ENCODE assay signal across 8 cellular contexts in the genomic region with DNA sequence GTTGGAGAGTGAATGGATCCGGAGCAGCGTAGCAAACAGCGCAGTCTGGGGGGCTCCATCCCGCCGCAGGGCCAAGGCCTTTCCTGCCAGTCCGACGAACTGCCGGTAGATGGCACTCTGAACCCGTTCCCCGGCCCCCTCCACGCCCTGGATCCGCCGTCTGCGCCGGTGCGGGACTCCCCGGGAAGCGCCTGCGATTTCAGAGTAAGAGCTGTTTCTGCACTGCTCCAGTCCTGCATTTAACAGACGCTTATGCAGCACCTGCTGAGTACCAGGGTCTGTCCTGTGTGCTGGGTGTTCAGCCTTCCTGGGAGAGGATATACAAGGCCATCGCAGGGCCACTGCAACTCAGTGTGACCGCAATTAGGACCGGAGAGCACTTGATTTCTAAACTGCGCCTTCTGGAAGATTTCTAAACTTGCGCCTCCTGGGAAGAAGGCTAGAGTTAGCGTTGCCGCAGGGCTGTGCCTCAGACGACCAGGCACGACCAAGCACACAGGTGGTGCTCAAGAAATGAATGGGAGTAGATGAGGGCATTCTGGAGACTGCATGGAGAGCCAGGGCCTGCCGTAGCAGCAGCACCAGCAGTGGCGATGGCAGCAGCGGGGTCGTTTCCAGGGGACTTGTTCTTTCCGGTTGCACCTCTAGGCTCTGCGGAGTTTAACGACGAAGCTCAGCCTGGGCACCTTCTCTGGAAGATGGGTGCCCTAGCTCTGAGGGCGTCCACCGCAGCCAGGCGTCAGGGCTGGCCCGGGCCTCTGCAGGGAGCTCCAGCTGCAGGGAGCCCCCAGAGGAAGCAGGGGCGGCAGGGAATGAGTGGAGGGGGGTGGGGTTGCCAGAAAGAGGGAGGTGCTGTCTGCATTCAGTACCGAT. TPM values are rescaled to one million over a fixed set of nuclear protein-coding genes. Genes with fewer than 3 reads are reported as not detected.
DNase-seq lines count a peak whose midpoint lies in the region; ATAC-seq lines count a peak whose summit lies in the region.

No MANE protein-coding gene starts in this region.

- H3K18ac ChIP-seq in mesendoderm (ENCODE audit: low read length) = no peak overlapping the region

- peak; percentile 49 for ATAC-seq in HG03108 (IDR thresholded peaks at IDR 0.05; ENCODE audit: unreplicated experiment)
- peak; percentile 86 for ATAC-seq in activated CD8-positive, alpha-beta T cell treated with anti-CD3 and anti-CD28 coated beads, Interleukin-2, amount 10 ng/mL, durations not matched to agents 7 days and 5 days

- DNase-seq in NCI-H1436 (lab: John Stamatoyannopoulos, UW) = peak; percentile 77
- no peak for DNase-seq in NCI-H1436 treated with DMSO at 0.1 percent for 48 hours (lab: John Stamatoyannopoulos, UW)
- peak; percentile 54 for DNase-seq in NCI-H748 treated with DMSO at 0.1 percent for 48 hours (lab: John Stamatoyannopoulos, UW)
- peak; percentile 78 for DNase-seq in activated CD8-positive, alpha-beta T cell treated with anti-CD3 and anti-CD28 coated beads, Interleukin-2, amount 10 ng/mL, durations not matched to agents 7 days and 5 days
- peak; percentile 22 for DNase-seq in effector CD4-positive, alpha-beta T cell
- peak; percentile 76 for DNase-seq in mesendoderm
- DNase-seq in stimulated activated CD8-positive, alpha-beta memory T cell treated with anti-CD3 and anti-CD28 coated beads, Interleukin-15, amount 100 ng/mL, for 4 hours (ENCODE audit: low read depth in 2 of 2) = peak; percentile 17 to 28

- no peaks in the 10 kb centered on the region for H3K36me3 Mint-ChIP-seq in activated CD8-positive, alpha-beta T cell treated with anti-CD3 and anti-CD28 coated beads, Interleukin-2, amount 10 ng/mL, durations not matched to agents 7 days and 5 days (ENCODE audit: low read depth)

- peaks cover 40% of the 10 kb centered on the region for H3K27me3 ChIP-seq in mesendoderm (ENCODE audit: insufficient read depth, low read length, poor library complexity)

- H3K4me2 ChIP-seq in mesendoderm (ENCODE audit: low read length) = peak overlapping the region; percentile 10

- no peak overlapping the region for H4K8ac ChIP-seq in mesendoderm (ENCODE audit: low read depth, low read length)

- POLR2A ChIA-PET in activated CD8-positive, alpha-beta T cell treated with anti-CD3 and anti-CD28 coated beads, Interleukin-2, amount 10 ng/mL, durations not matched to agents 7 days and 5 days (lab: Charles Lee) = no interaction called here

- peaks cover 46% of the 10 kb centered on the region for H3K27me3 Mint-ChIP-seq in activated CD8-positive, alpha-beta T cell treated with anti-CD3 and anti-CD28 coated beads, Interleukin-2, amount 10 ng/mL, durations not matched to agents 7 days and 5 days (ENCODE audit: low read depth)

- CTCF ChIA-PET in activated CD8-positive, alpha-beta T cell treated with anti-CD3 and anti-CD28 coated beads, Interleukin-2, amount 10 ng/mL, durations not matched to agents 7 days and 5 days (lab: Charles Lee) = interaction anchor here (0.7 to 14.2 kb wide), 20 partner anchors 9 to 364 kb away, joined by 3 to 553 read pairs (median 5); no protein-coding TSS in a partner anchor

- no peak overlapping the region for H3K4me3 ChIP-seq in mesendoderm (ENCODE audit: low read length)

- no peaks in the 10 kb centered on the region for H3K79me1 ChIP-seq in mesendoderm (ENCODE audit: low read length)

- no peak overlapping the region for H2BK15ac ChIP-seq in mesendoderm (replicated peaks; ENCODE audit: low read depth)

- H3K27ac Mint-ChIP-seq in activated CD8-positive, alpha-beta T cell treated with anti-CD3 and anti-CD28 coated beads, Interleukin-2, amount 10 ng/mL, durations not matched to agents 7 days and 5 days = no peak overlapping the region

- H3K36me3 ChIP-seq in mesendoderm (ENCODE audit: control insufficient read depth, insufficient read depth, low read length) = no peaks in the 10 kb centered on the region

- no CpG with 5 or more reads among the region's 43 CpGs for WGBS in mesendoderm (ENCODE audit: extremely low coverage, insufficient coverage, low lambda C conversion rate)

- no peak overlapping the region for H3K4me3 Mint-ChIP-seq in activated CD8-positive, alpha-beta T cell treated with anti-CD3 and anti-CD28 coated beads, Interleukin-2, amount 10 ng/mL, durations not matched to agents 7 days and 5 days

- no peak overlapping the region for H4K5ac ChIP-seq in mesendoderm (ENCODE audit: low read length)

- H3K27ac ChIP-seq in mesendoderm (ENCODE audit: low read depth, low read length) = no peak overlapping the region

- no peaks in the 10 kb centered on the region for H3K9me3 Mint-ChIP-seq in activated CD8-positive, alpha-beta T cell treated with anti-CD3 and anti-CD28 coated beads, Interleukin-2, amount 10 ng/mL, durations not matched to agents 7 days and 5 days (ENCODE audit: insufficient read depth)

- H2BK5ac ChIP-seq in mesendoderm (ENCODE audit: low read length) = no peak overlapping the region

- H3K79me2 ChIP-seq in mesendoderm (ENCODE audit: control insufficient read depth, insufficient read depth, low read length) = no peaks in the 10 kb centered on the region

- peaks cover 5% of the 10 kb centered on the region for H3K4me1 Mint-ChIP-seq in activated CD8-positive, alpha-beta T cell treated with anti-CD3 and anti-CD28 coated beads, Interleukin-2, amount 10 ng/mL, durations not matched to agents 7 days and 5 days (ENCODE audit: low read depth)

- H2AK5ac ChIP-seq in mesendoderm (ENCODE audit: low read length) = no peak overlapping the region

- H2BK120ac ChIP-seq in mesendoderm (ENCODE audit: low read depth, low read length) = no peak overlapping the region

- no peak overlapping the region for H3K56ac ChIP-seq in mesendoderm (ENCODE audit: low read length)

- H3K9ac ChIP-seq in mesendoderm (ENCODE audit: low read length) = no peak overlapping the region

- no peak overlapping the region for H3K4ac ChIP-seq in mesendoderm (ENCODE audit: low read depth, low read length)

- H3K4me1 ChIP-seq in mesendoderm (ENCODE audit: control insufficient read depth, low read depth, low read length) = peaks cover 7% of the 10 kb centered on the region

- no peak overlapping the region for H3K23ac ChIP-seq in mesendoderm (ENCODE audit: low read length)

RNA-seq across cellular contexts. Expression of a gene that starts 14.3 kb away (rescaled TPM):
- not detected for total RNA-seq in activated CD8-positive, alpha-beta T cell treated with anti-CD3 and anti-CD28 coated beads, Interleukin-2, amount 10 ng/mL, durations not matched to agents 7 days and 5 days
- polyA plus RNA-seq in mesendoderm (2013, experiment 1 of 2) = not detected
- polyA plus RNA-seq in mesendoderm (2013, experiment 2 of 2) = not detected

RNA-seq across cellular contexts. Expression of a gene that starts 19.3 kb away (rescaled TPM):
- total RNA-seq in activated CD8-positive, alpha-beta T cell treated with anti-CD3 and anti-CD28 coated beads, Interleukin-2, amount 10 ng/mL, durations not matched to agents 7 days and 5 days = not detected
- not detected for polyA plus RNA-seq in mesendoderm (2013, experiment 1 of 2)
- polyA plus RNA-seq in mesendoderm (2013, experiment 2 of 2) = not detected
